In the genomic region with DNA sequence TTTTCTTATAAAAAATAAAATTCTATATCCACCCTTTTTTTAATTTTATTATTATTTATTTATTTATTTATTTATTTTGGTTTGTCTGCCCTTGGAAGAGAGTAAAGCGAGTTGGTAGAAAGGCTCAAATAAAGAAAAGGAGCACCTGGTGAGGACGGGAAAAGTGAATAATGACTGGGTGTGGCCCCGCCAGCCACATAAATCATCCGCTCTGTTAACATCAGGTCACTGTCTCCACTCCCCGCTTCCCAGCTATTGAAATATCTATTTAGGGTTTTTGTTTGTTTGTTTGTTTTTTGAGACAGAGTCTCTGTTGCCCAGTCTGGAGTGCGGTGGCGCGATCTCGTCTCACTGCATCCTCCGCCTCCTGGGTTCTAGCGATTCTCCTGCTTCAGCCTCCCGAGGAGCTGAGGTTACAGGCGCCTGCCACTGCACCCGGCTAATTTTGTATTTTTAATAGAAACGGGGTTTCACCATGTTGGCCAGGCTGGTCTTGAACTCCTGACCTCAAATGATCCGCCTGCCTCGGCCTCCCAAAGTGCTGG, we compare ENCODE assay signal across 8 cellular contexts. TPM values are rescaled to one million over a fixed set of nuclear protein-coding genes. Genes with fewer than 3 reads are reported as not detected.
DNase-seq lines count a peak whose midpoint lies in the region; ATAC-seq, FAIRE-seq and TF ChIP-seq lines count a peak whose summit lies in the region.

No MANE protein-coding gene starts in this region.

- no peak overlapping the region for H3K27ac Mint-ChIP-seq in activated CD4-positive, alpha-beta memory T cell treated with anti-CD3 and anti-CD28 coated beads for 36 hours

- intact Hi-C loops in heart left ventricle (cut with DNase I) (loop anchor here in 8 of 10 donors (2.0 to 10.0 kb wide), 6 partner anchors 49 to 61 kb away; a partner anchor contains a TSS), right cardiac atrium (cut with DNase I) (loop anchor here in 1 of 4 donors (10.0 kb wide), 1 partner anchor 49 kb away; a partner anchor contains a TSS), upper lobe of right lung (cut with DNase I) (no loop called here)
- intact Hi-C loops in activated CD4-positive, alpha-beta memory T cell treated with anti-CD3 and anti-CD28 coated beads for 36 hours (cut with micrococcal nuclease), result loop anchor here (2.0 kb wide), 1 partner anchor 805 kb away; no protein-coding TSS in a partner anchor

- H3K27ac ChIP-seq in heart left ventricle (peak overlapping the region in 1 of 12 donors; percentile 6), right cardiac atrium (ENCODE audit: low read length) (no peak overlapping the region), upper lobe of right lung (no peak overlapping the region)

- no peaks in the 10 kb centered on the region for H3K27me3 ChIP-seq in heart left ventricle
- H3K27me3 ChIP-seq in right cardiac atrium (ENCODE audit: control insufficient read depth, insufficient read depth), result no peaks in the 10 kb centered on the region
- H3K27me3 ChIP-seq in upper lobe of right lung, result no peaks in the 10 kb centered on the region

- whole genome bisulfite sequencing in heart left ventricle, 4 donors, result 72 to 79% (median 75%) methylated on average over 17 of the region's 17 CpGs
- WGBS in right cardiac atrium, result 67% methylated on average over 17 of the region's 17 CpGs

- no peak for ATAC-seq in heart left ventricle
- no peak for ATAC-seq in right cardiac atrium
- ATAC-seq in upper lobe of right lung, result no peak

- FAIRE-seq in D721Med (lab: Jason Lieb, UNC), result no peak

- H3K36me3 ChIP-seq in heart left ventricle (no peaks in the 10 kb centered on the region), upper lobe of right lung (no peaks in the 10 kb centered on the region)

- no peaks in the 10 kb centered on the region for H3K9me3 ChIP-seq in heart left ventricle
- no peaks in the 10 kb centered on the region for H3K9me3 ChIP-seq in right cardiac atrium (ENCODE audit: control insufficient read depth, low read length)
- no peaks in the 10 kb centered on the region for H3K9me3 ChIP-seq in iPS-18c (ENCODE audit: control insufficient read depth, insufficient read depth, low read length)
- H3K9me3 ChIP-seq in upper lobe of right lung, result no peaks in the 10 kb centered on the region

- DNase-seq in heart left ventricle (no peak), right cardiac atrium (no peak), upper lobe of right lung (no peak), D721Med (ENCODE audit: insufficient read length, low spot score) (no peak), NCI-H2107 treated with DMSO at 0.1 percent for 48 hours (lab: John Stamatoyannopoulos, UW; ENCODE audit: unreplicated experiment) (no peak), HuH-7.5 (ENCODE audit: low spot score) (no peak)
- no peak for DNase-seq in activated CD4-positive, alpha-beta memory T cell treated with anti-CD3 and anti-CD28 coated beads for 36 hours

- peaks cover 2% of the 10 kb centered on the region for H3K9me3 Mint-ChIP-seq in activated CD4-positive, alpha-beta memory T cell treated with anti-CD3 and anti-CD28 coated beads for 36 hours

- TF ChIP-seq CTCF in heart left ventricle (IDR thresholded peaks at IDR 0.05) (no peak), upper lobe of right lung (IDR thresholded peaks at IDR 0.05) (no peak), D721Med (IDR thresholded peaks at IDR 0.05; ENCODE audit: insufficient read depth, missing control alignments) (no peak)

- H3K4me3 ChIP-seq in heart left ventricle (peak overlapping the region in 8 of 12 donors; percentile 71 to 91 (median 84)), right cardiac atrium (ENCODE audit: low read length) (no peak overlapping the region), iPS-18c (ENCODE audit: insufficient read depth, low read depth, low read length) (peak overlapping the region; percentile 87), upper lobe of right lung (peak overlapping the region; percentile 79)

- TF ChIP-seq POLR2A in heart left ventricle (IDR thresholded peaks at IDR 0.05), result no peak

- POLR2A ChIA-PET in activated CD4-positive, alpha-beta memory T cell treated with anti-CD3 and anti-CD28 coated beads for 36 hours (lab: Charles Lee), result interaction anchor here (2.7 kb wide), 1 partner anchor 53 kb away, joined by 12 read pairs; a partner anchor contains a TSS

- peaks cover 5% of the 10 kb centered on the region for H3K36me3 Mint-ChIP-seq in activated CD4-positive, alpha-beta memory T cell treated with anti-CD3 and anti-CD28 coated beads for 36 hours

- no peaks in the 10 kb centered on the region for H3K27me3 Mint-ChIP-seq in activated CD4-positive, alpha-beta memory T cell treated with anti-CD3 and anti-CD28 coated beads for 36 hours

- H3K4me3 Mint-ChIP-seq in activated CD4-positive, alpha-beta memory T cell treated with anti-CD3 and anti-CD28 coated beads for 36 hours, result peak overlapping the region; percentile 54

- peaks cover 23% of the 10 kb centered on the region for H3K4me1 Mint-ChIP-seq in activated CD4-positive, alpha-beta memory T cell treated with anti-CD3 and anti-CD28 coated beads for 36 hours (ENCODE audit: low read depth)

- H3K4me1 ChIP-seq in heart left ventricle (peaks cover 0 to 21% (median 13%) of the 10 kb centered on the region in 12 donors), right cardiac atrium (ENCODE audit: control insufficient read depth, insufficient read depth, low read length) (no peaks in the 10 kb centered on the region), upper lobe of right lung (peaks cover 9% of the 10 kb centered on the region)

- CTCF ChIA-PET in activated CD4-positive, alpha-beta memory T cell treated with anti-CD3 and anti-CD28 coated beads for 36 hours (lab: Charles Lee), result interaction anchor here (1.4 to 1.8 kb wide), 3 partner anchors 10 to 65 kb away, joined by 4 to 10 read pairs (median 7); a partner anchor contains a TSS

RNA-seq across cellular contexts. Expression of a gene that starts 0.8 kb away (rescaled TPM):
- total RNA-seq in heart left ventricle (1 to 10 TPM in 3 of 9 donors, under 1 TPM in 6; 0.30 to 1.6 (median 0.67) TPM), right cardiac atrium (1 to 10 TPM in 1 of 4 donors, under 1 TPM in 3; 0.83 to 1.4 (median 0.97) TPM), upper lobe of right lung (0.93 TPM)
- polyA plus RNA-seq in heart left ventricle (under 1 TPM; 0.57 to 0.62 TPM), right cardiac atrium (0.52 TPM)
- 1 to 10 TPM; 9.6 to 9.7 TPM for total RNA-seq in activated CD4-positive, alpha-beta memory T cell treated with anti-CD3 and anti-CD28 coated beads for 36 hours

RNA-seq across cellular contexts. Expression of a gene that starts 0.9 kb away (rescaled TPM):
- total RNA-seq in heart left ventricle, result 1 to 10 TPM; 2.4 to 5.3 (median 3.7) TPM
- polyA plus RNA-seq in heart left ventricle, result 1 to 10 TPM; 1.3 to 1.4 TPM
- 1 to 10 TPM; 2.6 to 4.6 (median 4.3) TPM for total RNA-seq in right cardiac atrium
- 2.3 TPM for polyA plus RNA-seq in right cardiac atrium
- total RNA-seq in activated CD4-positive, alpha-beta memory T cell treated with anti-CD3 and anti-CD28 coated beads for 36 hours, result 1 to 10 TPM; 3.3 to 3.5 TPM
- total RNA-seq in upper lobe of right lung, result 4.5 TPM

RNA-seq across cellular contexts. Expression of a gene that starts 53.9 kb away (rescaled TPM):
- 10 to 100 TPM; 13.1 to 23.3 (median 18.4) TPM for total RNA-seq in heart left ventricle
- polyA plus RNA-seq in heart left ventricle, result 10 to 100 TPM in 1 of 2 donors, 1 to 10 TPM in 1; 5.4 to 20.4 TPM
- 10 to 100 TPM; 19.5 to 34.0 (median 24.9) TPM for total RNA-seq in right cardiac atrium
- polyA plus RNA-seq in right cardiac atrium, result 10.6 TPM
- 10 to 100 TPM; 12.6 to 13.0 TPM for total RNA-seq in activated CD4-positive, alpha-beta memory T cell treated with anti-CD3 and anti-CD28 coated beads for 36 hours
- 21.0 TPM for total RNA-seq in upper lobe of right lung
